ENCODE assay signal across 13 cellular contexts in genomic region chr11:72704028-72704782, GRCh38. TPM values are rescaled to one million over a fixed set of nuclear protein-coding genes. Genes with fewer than 3 reads are reported as not detected.
DNase-seq lines count a peak whose midpoint lies in the region; TF ChIP-seq lines count a peak whose summit lies in the region.
"Had no signal": no experiment of that assay in that cellular context is flagged by ENCODE, and none has a peak within 500 bp of the region (broad histone marks: within the 10 kb centered on the region; RNA-seq: fewer than 3 reads in every experiment).

No MANE protein-coding gene starts in this region.

- no peaks in the 10 kb centered on the region; the same call in 1 of the 2 replicates for H3F3A ChIP-seq in GM23248 (ENCODE audit: insufficient read depth)

- no peaks in the 10 kb centered on the region for H3K79me2 ChIP-seq in GM23248 (ENCODE audit: insufficient read depth)

- H3K4me3 ChIP-seq in GM23248: no peak overlapping the region
- H3K4me3 ChIP-seq in WERI-Rb-1 (ENCODE audit: low read depth, low read length): no peak overlapping the region
- no peak overlapping the region for H3K4me3 ChIP-seq in left ventricle myocardium inferior
- H3K4me3 ChIP-seq in skeletal muscle tissue (ENCODE audit: low read length in 3 of 3): no peak overlapping the region
- H3K4me3 ChIP-seq: smooth muscle cell had no signal

- H3K9me2 ChIP-seq in GM23248 (ENCODE audit: insufficient read depth): no peaks in the 10 kb centered on the region

- peak overlapping the region; percentile 60 for H3K27ac ChIP-seq in GM23248
- peak overlapping the region; percentile 50 for H3K27ac ChIP-seq in WERI-Rb-1
- H3K27ac ChIP-seq in left ventricle myocardium inferior (replicated peaks): peak overlapping the region; percentile 78
- peak overlapping the region; percentile 7 for H3K27ac ChIP-seq in skeletal muscle tissue (ENCODE audit: low read depth, low read length)

- TF ChIP-seq CTCF in WERI-Rb-1 (IDR thresholded peaks at IDR 0.05; ENCODE audit: low read depth, low read length) (0 out of 2 replicates have a peak, but pooled peaks have one; percentile 2), left ventricle myocardium inferior (IDR thresholded peaks at IDR 0.05; ENCODE audit: borderline replicate concordance) (no peak)

- no peaks in the 10 kb centered on the region for H4K20me1 ChIP-seq in GM23248 (ENCODE audit: insufficient read depth)

- peak overlapping the region; percentile 75 for H3K4me2 ChIP-seq in GM23248 (ENCODE audit: unreplicated experiment)

- DNase-seq in GM23248 (peak; percentile 48), WERI-Rb-1 (no peak), left ventricle myocardium inferior (no peak), NCI-H2081 treated with DMSO at 0.1 percent for 48 hours (lab: John Stamatoyannopoulos, UW) (no peak), GF-D8 (lab: John Stamatoyannopoulos, UW) (no peak), dedifferentiated amniotic fluid mesenchymal stem cell (ENCODE audit: extremely low spot score) (no peak), NCI-H2107 treated with DMSO at 0.1 percent for 48 hours (lab: John Stamatoyannopoulos, UW; ENCODE audit: unreplicated experiment) (no peak)
- DNase-seq: activated CD4-positive, CD25-positive, alpha-beta regulatory T cell; DND-41; NCI-H446; SIG-M5 had no signal

- H3K9me3 ChIP-seq in GM23248 (ENCODE audit: low read depth) (no peaks in the 10 kb centered on the region), WERI-Rb-1 (ENCODE audit: severe bottlenecking) (no peaks in the 10 kb centered on the region), left ventricle myocardium inferior (replicated peaks) (no peaks in the 10 kb centered on the region), skeletal muscle tissue (ENCODE audit: control insufficient read depth in 3 of 3, low read length in 3 of 3) (no peaks in the 10 kb centered on the region)

- H3K36me3 ChIP-seq in GM23248 (ENCODE audit: low read depth) (no peaks in the 10 kb centered on the region), WERI-Rb-1 (peaks cover 44% of the 10 kb centered on the region), left ventricle myocardium inferior (peaks cover 93% of the 10 kb centered on the region), skeletal muscle tissue (ENCODE audit: control insufficient read depth in 3 of 3, insufficient read depth in 3 of 3, low read length in 3 of 3) (peaks cover 69 to 72% (median 71%) of the 10 kb centered on the region in 3 donors)

- H3K9ac ChIP-seq in GM23248: no peak overlapping the region
- no peak overlapping the region for H3K9ac ChIP-seq in skeletal muscle tissue (ENCODE audit: low read depth in 1 of 3, low read length in 3 of 3)

- in situ Hi-C loops in GM23248 (cut with MboI): loop anchor here (25.0 kb wide), 1 partner anchor 458 kb away; no protein-coding TSS in a partner anchor

- no peak overlapping the region for H2AFZ ChIP-seq in GM23248

- H3K27me3 ChIP-seq in GM23248 (replicated peaks; ENCODE audit: insufficient read depth) (no peaks in the 10 kb centered on the region), WERI-Rb-1 (ENCODE audit: insufficient read depth, low read depth, severe bottlenecking) (no peaks in the 10 kb centered on the region), left ventricle myocardium inferior (ENCODE audit: low read depth) (no peaks in the 10 kb centered on the region), skeletal muscle tissue (ENCODE audit: control insufficient read depth in 3 of 3, insufficient read depth in 3 of 3, low read length in 3 of 3) (no peaks in the 10 kb centered on the region)

- peaks cover 17% of the 10 kb centered on the region for H3K4me1 ChIP-seq in GM23248 (ENCODE audit: insufficient read depth)
- H3K4me1 ChIP-seq in left ventricle myocardium inferior: peaks cover 44% of the 10 kb centered on the region
- H3K4me1 ChIP-seq in skeletal muscle tissue (ENCODE audit: control insufficient read depth in 3 of 3, insufficient read depth in 3 of 3, low read length in 3 of 3): peaks cover 13 to 19% (median 17%) of the 10 kb centered on the region in 3 donors

- intact Hi-C loops in left ventricle myocardium inferior (cut with micrococcal nuclease): no loop called here

- WGBS in GM23248 (ENCODE audit: low coverage in 1 of 2, low lambda C conversion rate in 2 of 2, missing lambda C conversion rate in 2 of 2), 2 experiments: 60 to 64% methylated on average over 12 to 13 of the region's 13 CpGs

RNA-seq across cellular contexts. Expression of gene PDE2A, which starts 30.0 kb away (rescaled TPM):
- total RNA-seq in GM23248 (2014; rRNA removed; shearing (Covaris generic)): 0.25 and 2.3 TPM in 2 replicates
- polyA plus RNA-seq in GM23248 (2016; fragmentation: Nextera tagmentation; extraction: Ambion mirVana): 0.29 and 1.0 TPM in 2 replicates
- total RNA-seq in left ventricle myocardium inferior: 19.6 TPM
- 12.0 TPM for total RNA-seq in skeletal muscle tissue
- total RNA-seq: smooth muscle cell had no signal

RNA-seq across cellular contexts. Expression of gene ARAP1, which starts 48.0 kb away (rescaled TPM):
- total RNA-seq in GM23248 (2014; rRNA removed; shearing (Covaris generic)): 73.9 and 92.7 TPM in 2 replicates
- 39.0 and 41.5 TPM in 2 replicates for polyA plus RNA-seq in GM23248 (2016; fragmentation: Nextera tagmentation; extraction: Ambion mirVana)
- total RNA-seq in left ventricle myocardium inferior (51.9 TPM), skeletal muscle tissue (98.6 TPM)

Comparison
In these comparisons a context has a peak if more than half of its experiments do, and no peak if none do; other contexts are left out.
1. H3K27ac ChIP-seq: peak in every context shown above with its lines; median percentile 78 in left ventricle myocardium inferior; 60 in GM23248; 50 in WERI-Rb-1; 7 in skeletal muscle tissue.